17 cellular contexts compared by ENCODE assay signal in the genomic region with DNA sequence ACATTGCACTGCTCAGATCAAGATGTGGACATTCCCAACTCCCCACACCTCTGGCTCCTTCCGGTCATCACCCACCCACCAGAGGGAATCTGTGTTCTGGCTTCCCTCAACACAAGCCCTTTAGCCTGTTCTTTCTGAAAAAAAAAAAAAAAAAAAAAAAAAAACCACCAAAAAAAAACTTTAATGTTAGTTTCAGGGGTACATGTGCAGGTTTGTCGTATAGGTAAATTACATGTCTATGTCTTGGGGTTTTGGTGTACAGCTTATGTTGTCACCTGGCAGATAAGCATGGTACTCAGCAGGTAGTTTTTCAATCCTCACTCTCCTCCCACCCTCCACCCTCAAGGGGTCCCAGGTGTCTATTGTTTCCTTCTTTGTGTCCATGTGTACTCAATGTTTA.
DNase-seq lines count a peak whose midpoint lies in the region; ATAC-seq, FAIRE-seq and TF ChIP-seq lines count a peak whose summit lies in the region.
"Had no signal": no experiment of that assay in that cellular context is flagged by ENCODE, and none has a peak within 500 bp of the region (broad histone marks: within the 10 kb centered on the region; RNA-seq: fewer than 3 reads in every experiment).

No MANE protein-coding gene starts in this region.

- peaks cover 59% of the 10 kb centered on the region for H3K4me1 ChIP-seq in left ventricle myocardium inferior
- H3K4me1 ChIP-seq in right atrium auricular region = peaks cover 0 to 24% of the 10 kb centered on the region in 2 donors
- H3K4me1 ChIP-seq in HepG2 (ENCODE audit: insufficient read depth, low read length) = no peaks in the 10 kb centered on the region

- DNase-seq in NCI-H1417 (lab: John Stamatoyannopoulos, UW) = peak in 2 of 3 experiments; percentile 53 to 85
- DNase-seq in NCI-H1417 treated with DMSO at 0.1 percent for 48 hours (lab: John Stamatoyannopoulos, UW) = no peak
- DNase-seq in left ventricle myocardium inferior = no peak
- DNase-seq in right atrium auricular region (ENCODE audit: low spot score) = no peak
- peak; percentile 82 for DNase-seq in NCI-H69 (lab: John Stamatoyannopoulos, UW)
- DNase-seq in DMS 273 (lab: John Stamatoyannopoulos, UW; ENCODE audit: unreplicated experiment) = no peak
- no peak for DNase-seq in HepG2 (ENCODE audit: low spot score)
- DNase-seq: AML-193; CD4-positive, alpha-beta T cell; DMS79 treated with DMSO at 0.1 percent for 48 hours; GF-D8; H9 had no signal

- no TSS peak for BruUV-seq in HepG2 (replicated peaks; lab: Mats Ljungman, UMichigan)

- no peaks in the 10 kb centered on the region for H3K79me2 ChIP-seq in HepG2 (ENCODE audit: insufficient read depth, low read length)

- intact Hi-C loops in left ventricle myocardium inferior (cut with micrococcal nuclease) (no loop called here), HepG2 (cut with micrococcal nuclease; ENCODE audit: unreplicated experiment) (no loop called here)

- H3K27ac ChIP-seq in left ventricle myocardium inferior (replicated peaks) (peak overlapping the region; percentile 78), right atrium auricular region (no peak overlapping the region), HepG2 (ENCODE audit: extremely low read length, insufficient read depth, low read length) (no peak overlapping the region)
- H3K27ac ChIP-seq: 22Rv1, C4-2B had no signal

- POLR2A ChIA-PET in HepG2 (lab: Yijun Ruan, JAX) = no interaction called here

- TF ChIP-seq EP300 in HepG2 (IDR thresholded peaks at IDR 0.05; ENCODE audit: low read depth in 2 of 2, low read length in 2 of 2) (no peak), HepG2 (CRISPR knock-in tag; IDR thresholded peaks at IDR 0.05; ENCODE audit: borderline replicate concordance) (no peak)

- H3K9me3 ChIP-seq in left ventricle myocardium inferior (replicated peaks) (no peaks in the 10 kb centered on the region), right atrium auricular region (no peaks in the 10 kb centered on the region), HepG2 (ENCODE audit: low read length) (no peaks in the 10 kb centered on the region)
- H3K9me3 ChIP-seq: A549 had no signal

- no peak overlapping the region for H3K4me3 ChIP-seq in left ventricle myocardium inferior
- H3K4me3 ChIP-seq in right atrium auricular region = no peak overlapping the region
- H3K4me3 ChIP-seq in HepG2 (replicated peaks in 1 of 3; ENCODE audit: insufficient read depth in 1 of 3, low read depth in 2 of 3, low read length in 3 of 3) = no peak overlapping the region
- H3K4me3 ChIP-seq: A549 had no signal

- ATAC-seq in HepG2 (no peak), HG03097 (IDR thresholded peaks at IDR 0.05; ENCODE audit: low FRiP score, unreplicated experiment) (no peak)
- ATAC-seq: A549 had no signal

- no peak overlapping the region for H2AFZ ChIP-seq in HepG2 (ENCODE audit: low read length)

- 22% methylated on average over 2 of the region's 2 CpGs for WGBS in HepG2 (ENCODE audit: low lambda C conversion rate)

- H3K36me3 ChIP-seq in left ventricle myocardium inferior (no peaks in the 10 kb centered on the region), right atrium auricular region (no peaks in the 10 kb centered on the region), HepG2 (replicated peaks in 1 of 2; ENCODE audit: control insufficient read depth in 1 of 2, insufficient read depth in 2 of 2, low read length in 2 of 2) (no peaks in the 10 kb centered on the region)

- H3K9ac ChIP-seq in HepG2 (ENCODE audit: insufficient read depth, low read depth, low read length) = no peak overlapping the region

- FAIRE-seq in HepG2 (lab: Jason Lieb, UNC) = no peak
- FAIRE-seq: A549, H1 had no signal

- TF ChIP-seq CTCF in left ventricle myocardium inferior (IDR thresholded peaks at IDR 0.05; ENCODE audit: borderline replicate concordance) (no peak), right atrium auricular region (IDR thresholded peaks at IDR 0.05) (no peak), HepG2 (CRISPR knock-in tag; IDR thresholded peaks at IDR 0.05) (no peak)

- no peak overlapping the region for H3K4me2 ChIP-seq in HepG2 (ENCODE audit: low read depth, low read length)
- H3K4me2 ChIP-seq: A549 had no signal

- TF ChIP-seq RAD21 in HepG2 (CRISPR knock-in tag; IDR thresholded peaks at IDR 0.05) = no peak

- CTCF ChIA-PET in HepG2 (lab: Yijun Ruan, JAX; ENCODE audit: low intra/inter-chr PET ratio, low total read pairs) = no interaction called here

- in situ Hi-C loops in HepG2 (cut with HindIII; ENCODE audit: extremely low pct_ligation_motif_present, low pct_unique_long_range_greater_than_20kb) = no loop called here

- H3K27me3 ChIP-seq in left ventricle myocardium inferior (ENCODE audit: low read depth) (no peaks in the 10 kb centered on the region), right atrium auricular region (no peaks in the 10 kb centered on the region), HepG2 (ENCODE audit: control insufficient read depth in 1 of 2, insufficient read depth in 2 of 2, low read length in 2 of 2) (no peaks in the 10 kb centered on the region)

- no peak for TF ChIP-seq POLR2A in HepG2 (IDR thresholded peaks at IDR 0.05; ENCODE audit: insufficient read depth in 1 of 2, low read depth in 2 of 2, low read length in 2 of 2)

- no peaks in the 10 kb centered on the region for H4K20me1 ChIP-seq in HepG2 (ENCODE audit: insufficient read depth, low read length)

TF ChIP-seq in HepG2, 621 proteins besides CTCF, POLR2A, EP300 and RAD21:
- TF ChIP-seq ZNF331 (CRISPR knock-in tag; IDR thresholded peaks at IDR 0.05) = no peak
- TF ChIP-seq ZNF724P (CRISPR knock-in tag; IDR thresholded peaks at IDR 0.05; ENCODE audit: borderline replicate concordance) = no peak
- no peak for TF ChIP-seq UBTF (CRISPR knock-in tag; IDR thresholded peaks at IDR 0.05)
- no peak for TF ChIP-seq TCF7 (IDR thresholded peaks at IDR 0.05; ENCODE audit: low read depth)
- no peak for TF ChIP-seq ZBTB8A (CRISPR knock-in tag; IDR thresholded peaks at IDR 0.05; ENCODE audit: borderline replicate concordance, low read depth)
- TF ChIP-seq HNF4G (IDR thresholded peaks at IDR 0.05; ENCODE audit: borderline replicate concordance, low read depth, low read length) = no peak
- TF ChIP-seq HNF4G (CRISPR knock-in tag; IDR thresholded peaks at IDR 0.05; ENCODE audit: borderline replicate concordance, low read depth) = no peak
- no peak for TF ChIP-seq CREBL2 (CRISPR knock-in tag; IDR thresholded peaks at IDR 0.05; ENCODE audit: borderline replicate concordance)
- TF ChIP-seq MAZ (IDR thresholded peaks at IDR 0.05; ENCODE audit: borderline replicate concordance, low read depth, low read length) = no peak
- no peak for TF ChIP-seq MAZ (CRISPR knock-in tag; IDR thresholded peaks at IDR 0.05; ENCODE audit: low read depth)
- no peak for TF ChIP-seq DNMT3B (CRISPR knock-in tag; conservative IDR thresholded peaks at IDR 0.05)
- no peak for TF ChIP-seq ATF3 (CRISPR knock-in tag; IDR thresholded peaks at IDR 0.05)
- TF ChIP-seq DNMT1 (CRISPR knock-in tag; IDR thresholded peaks at IDR 0.05) = no peak
- TF ChIP-seq, protein P1, sequence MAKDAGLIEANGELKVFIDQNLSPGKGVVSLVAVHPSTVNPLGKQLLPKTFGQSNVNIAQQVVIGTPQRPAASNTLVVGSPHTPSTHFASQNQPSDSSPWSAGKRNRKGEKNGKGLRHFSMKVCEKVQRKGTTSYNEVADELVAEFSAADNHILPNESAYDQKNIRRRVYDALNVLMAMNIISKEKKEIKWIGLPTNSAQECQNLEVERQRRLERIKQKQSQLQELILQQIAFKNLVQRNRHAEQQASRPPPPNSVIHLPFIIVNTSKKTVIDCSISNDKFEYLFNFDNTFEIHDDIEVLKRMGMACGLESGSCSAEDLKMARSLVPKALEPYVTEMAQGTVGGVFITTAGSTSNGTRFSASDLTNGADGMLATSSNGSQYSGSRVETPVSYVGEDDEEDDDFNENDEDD (CRISPR knock-in tag; IDR thresholded peaks at IDR 0.05; ENCODE audit: borderline replicate concordance) = no peak
- TF ChIP-seq ZSCAN5A (CRISPR knock-in tag; IDR thresholded peaks at IDR 0.05; ENCODE audit: borderline replicate concordance) = no peak
TF ChIP-seq in HepG2: peak in this region for 0.

Comparison
In these comparisons a context has a peak if more than half of its experiments do, and no peak if none do; other contexts are left out.
1. DNase-seq: peak in NCI-H1417 (2 of 3) and NCI-H69 (single experiment); none in NCI-H1417 treated with DMSO at 0.1 percent for 48 hours (single experiment), left ventricle myocardium inferior (single experiment), right atrium auricular region (single experiment), DMS 273 (single experiment) and HepG2 (single experiment).